12 cellular contexts compared by ENCODE assay signal in genomic region chr5:38316544-38317224, GRCh38. TPM values are rescaled to one million over a fixed set of nuclear protein-coding genes. Genes with fewer than 3 reads are reported as not detected.
A peak's percentile ranks its signal among the peaks of the same experiment; 100 is the strongest.
DNase-seq lines count a peak whose midpoint lies in the region; ATAC-seq and TF ChIP-seq lines count a peak whose summit lies in the region.
"Had no signal": no experiment of that assay in that cellular context is flagged by ENCODE, and none has a peak within 500 bp of the region (broad histone marks: within the 10 kb centered on the region; RNA-seq: fewer than 3 reads in every experiment).

No MANE protein-coding gene starts in this region.

- no peaks in the 10 kb centered on the region for H3K9me3 ChIP-seq in AG04450 (ENCODE audit: control insufficient read depth, insufficient read depth, low read length)
- H3K9me3 ChIP-seq: neutrophil had no signal

- CTCF ChIA-PET in AG04450 (lab: Charles Lee) (interaction anchor here (0.6 kb wide), 1 partner anchor 125 kb away, joined by 3 read pairs; no protein-coding TSS in a partner anchor), Calu3 (lab: Charles Lee) (no interaction called here)

- POLR2A ChIA-PET in AG04450 (lab: Yijun Ruan, JAX), result no interaction called here

- TF ChIP-seq CTCF in AG04450 (IDR thresholded peaks at IDR 0.05; ENCODE audit: low read depth, low read length) (0 out of 2 replicates have a peak, but pooled peaks have one; percentile 6), brain microvascular endothelial cell (IDR thresholded peaks at IDR 0.05; ENCODE audit: low read depth, low read length, missing control alignments) (peak; percentile 9), Calu3 (IDR thresholded peaks at IDR 0.05; ENCODE audit: unreplicated experiment) (no peak)

- H3K4me3 ChIP-seq in AG04450 (ENCODE audit: low read depth, low read length) (no peak overlapping the region), brain microvascular endothelial cell (ENCODE audit: low read depth, low read length) (no peak overlapping the region)

- H3K4me1 Mint-ChIP-seq in Calu3 (ENCODE audit: low read depth, unreplicated experiment), result no peaks in the 10 kb centered on the region

- no peak overlapping the region for H3K27ac Mint-ChIP-seq in Calu3 (ENCODE audit: unreplicated experiment)

- peaks cover 2% of the 10 kb centered on the region for H3K27me3 ChIP-seq in AG04450 (ENCODE audit: control insufficient read depth, insufficient read depth, low read length)
- H3K27me3 ChIP-seq in brain microvascular endothelial cell (replicated peaks), result no peaks in the 10 kb centered on the region
- H3K27me3 ChIP-seq: neutrophil had no signal

- H3K9me3 Mint-ChIP-seq in Calu3 (ENCODE audit: low read depth, unreplicated experiment), result no peaks in the 10 kb centered on the region

- intact Hi-C loops in Calu3 (cut with micrococcal nuclease; ENCODE audit: unreplicated experiment), result no loop called here

- peaks cover 65% of the 10 kb centered on the region for H3K27me3 Mint-ChIP-seq in Calu3 (ENCODE audit: unreplicated experiment)

- no peak for ATAC-seq in GM21529 (IDR thresholded peaks at IDR 0.05; ENCODE audit: unreplicated experiment)
- ATAC-seq in stimulated activated naive CD8-positive, alpha-beta T cell treated with anti-CD3 and anti-CD28 coated beads, Interleukin-15, Interleukin-2, amounts not matched to agents 100 U/mL and 50 U/mL, for 24 hours, result no peak

- H3K4me3 Mint-ChIP-seq in Calu3 (ENCODE audit: low read depth, unreplicated experiment), result no peak overlapping the region

- H3K36me3 Mint-ChIP-seq in Calu3 (ENCODE audit: insufficient read depth, unreplicated experiment), result no peaks in the 10 kb centered on the region

- no peaks in the 10 kb centered on the region for H3K36me3 ChIP-seq in brain microvascular endothelial cell (replicated peaks)
- H3K36me3 ChIP-seq: neutrophil had no signal

- in situ Hi-C loops in brain microvascular endothelial cell (cut with HindIII; ENCODE audit: low pct_ligation_motif_present, low sequenced_read_pairs), result no loop called here

- no peak for DNase-seq in AG04450 (ENCODE audit: low read depth, low spot score)
- peak; percentile 53 for DNase-seq in HCEC 1CT
- DNase-seq in brain microvascular endothelial cell, result no peak
- DNase-seq in left kidney (ENCODE audit: low read depth, low spot score), result peak; percentile 77
- DNase-seq in NCI-H1105 (lab: John Stamatoyannopoulos, UW), result no peak
- no peak for DNase-seq in Calu3
- no peak for DNase-seq in stimulated activated naive CD8-positive, alpha-beta T cell treated with anti-CD3 and anti-CD28 coated beads, Interleukin-15, Interleukin-2, amounts not matched to agents 100 U/mL and 50 U/mL, for 24 hours
- DNase-seq: Kasumi-1, NCI-H2171 had no signal

- no peak overlapping the region for H3K27ac ChIP-seq in AG04450 (ENCODE audit: low read depth, low read length)
- H3K27ac ChIP-seq in brain microvascular endothelial cell, result no peak overlapping the region
- H3K27ac ChIP-seq: C4-2B, neutrophil had no signal

- no TSS peak for BruUV-seq in Calu3 (replicated peaks; lab: Mats Ljungman, UMichigan)

RNA-seq across cellular contexts. Expression of gene EGFLAM, which starts 58.3 kb away (rescaled TPM):
- polyA plus RNA-seq in AG04450 (2011; rRNA removed), result 16.4 and 20.1 TPM in 2 replicates
- polyA minus RNA-seq in AG04450 (2011; rRNA and poly(A)+ RNA removed), result 12.9 and 14.5 TPM in 2 replicates
- total RNA-seq in Calu3 (2022), result not detected in 2 replicates

Comparison
In these comparisons a context has a peak if more than half of its experiments do, and no peak if none do; other contexts are left out.
1. DNase-seq: peak in HCEC 1CT (single experiment) and left kidney (single experiment); none in AG04450 (single experiment), brain microvascular endothelial cell (single experiment), NCI-H1105 (single experiment), Calu3 (single experiment) and stimulated activated naive CD8-positive, alpha-beta T cell treated with anti-CD3 and anti-CD28 coated beads, Interleukin-15, Interleukin-2, amounts not matched to agents 100 U/mL and 50 U/mL, for 24 hours (single experiment).